ENCODE assay signal across 8 cellular contexts in genomic region chr16:20409398-20410152, GRCh38. TPM values are rescaled to one million over a fixed set of nuclear protein-coding genes. Genes with fewer than 3 reads are reported as not detected.
DNase-seq lines count a peak whose midpoint lies in the region; ATAC-seq lines count a peak whose summit lies in the region.

A gene with protein sequence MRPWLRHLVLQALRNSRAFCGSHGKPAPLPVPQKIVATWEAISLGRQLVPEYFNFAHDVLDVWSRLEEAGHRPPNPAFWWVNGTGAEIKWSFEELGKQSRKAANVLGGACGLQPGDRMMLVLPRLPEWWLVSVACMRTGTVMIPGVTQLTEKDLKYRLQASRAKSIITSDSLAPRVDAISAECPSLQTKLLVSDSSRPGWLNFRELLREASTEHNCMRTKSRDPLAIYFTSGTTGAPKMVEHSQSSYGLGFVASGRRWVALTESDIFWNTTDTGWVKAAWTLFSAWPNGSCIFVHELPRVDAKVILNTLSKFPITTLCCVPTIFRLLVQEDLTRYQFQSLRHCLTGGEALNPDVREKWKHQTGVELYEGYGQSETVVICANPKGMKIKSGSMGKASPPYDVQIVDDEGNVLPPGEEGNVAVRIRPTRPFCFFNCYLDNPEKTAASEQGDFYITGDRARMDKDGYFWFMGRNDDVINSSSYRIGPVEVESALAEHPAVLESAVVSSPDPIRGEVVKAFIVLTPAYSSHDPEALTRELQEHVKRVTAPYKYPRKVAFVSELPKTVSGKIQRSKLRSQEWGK (plus strand): TSS chr16:20409534. CDS start chr16:20411485, 1,951 bp downstream.

- peaks cover 6% of the 10 kb centered on the region for H3K4me1 Mint-ChIP-seq in memory B cell

- H3K36me3 Mint-ChIP-seq in memory B cell, result no peaks in the 10 kb centered on the region

- DNase-seq in ACHN (peak; percentile 52), RPMI7951 (ENCODE audit: low read depth) (peak; percentile 28), memory B cell (ENCODE audit: low spot score in 2 of 2) (no peak), NCI-H2081 (lab: John Stamatoyannopoulos, UW) (no peak), NCI-H1930 (lab: John Stamatoyannopoulos, UW) (no peak), OCI-M1 (lab: John Stamatoyannopoulos, UW) (no peak)
- DNase-seq in stimulated activated CD4-positive, alpha-beta T cell treated with anti-CD3 and anti-CD28 coated beads, Interleukin-2, amount 100 ng/mL, for 48 hours, result no peak

- H3K4me3 Mint-ChIP-seq in memory B cell, result peak within 1 kb of the TSS; percentile 66

- ATAC-seq in HG02642 (IDR thresholded peaks at IDR 0.05; ENCODE audit: poor library complexity, unreplicated experiment) (peak; percentile 35), memory B cell (ENCODE audit: low read depth) (peak; percentile 59)

- peaks cover 3% of the 10 kb centered on the region for H3K27me3 Mint-ChIP-seq in memory B cell

- in situ Hi-C loops in ACHN (cut with HindIII; ENCODE audit: low pct_ligation_motif_present, low pct_unique_long_range_greater_than_20kb, low sequenced_read_pairs), result no loop called here

- no peaks in the 10 kb centered on the region for H3K9me3 Mint-ChIP-seq in memory B cell

- peak within 1 kb of the TSS; percentile 90 for H3K27ac Mint-ChIP-seq in memory B cell

RNA-seq across cellular contexts. Expression of the gene that starts here (rescaled TPM):
- total RNA-seq in RPMI7951 (2014; rRNA removed; shearing (Covaris generic)), result not detected in 2 replicates

Comparison
In these comparisons a context has a peak if more than half of its experiments do, and no peak if none do; other contexts are left out.
1. Peak in DNase-seq in RPMI7951; RNA of the gene not detected or under 1 TPM.